ENCODE assay signal across 21 cellular contexts in genomic region chr3:132276228-132276906, GRCh38. TPM values are rescaled to one million over a fixed set of nuclear protein-coding genes. Genes with fewer than 3 reads are reported as not detected.
A peak's percentile ranks its signal among the peaks of the same experiment; 100 is the strongest.
DNase-seq lines count a peak whose midpoint lies in the region; ATAC-seq and TF ChIP-seq lines count a peak whose summit lies in the region.
"Had no signal": no experiment of that assay in that cellular context is flagged by ENCODE, and none has a peak within 500 bp of the region (broad histone marks: within the 10 kb centered on the region; RNA-seq: fewer than 3 reads in every experiment).

No MANE protein-coding gene starts in this region.

- no peaks in the 10 kb centered on the region for H3K9me3 Mint-ChIP-seq in MCF 10A (ENCODE audit: unreplicated experiment)

- no CpG with 5 or more reads among the region's 5 CpGs for WGBS in trophoblast cell (ENCODE audit: extremely low coverage, insufficient coverage, insufficient read length)

- no peaks in the 10 kb centered on the region for H3K27me3 Mint-ChIP-seq in MCF 10A (ENCODE audit: insufficient read depth, unreplicated experiment)

- in situ Hi-C loops in G401 (cut with HindIII; ENCODE audit: low sequenced_read_pairs) = no loop called here

- H3K79me1 ChIP-seq in trophoblast cell (ENCODE audit: low read length) = no peaks in the 10 kb centered on the region

- no peaks in the 10 kb centered on the region for H3K4me1 ChIP-seq in trophoblast cell (ENCODE audit: control insufficient read depth in 1 of 2, insufficient read depth in 2 of 2, low read length in 2 of 2)
- H3K4me1 ChIP-seq: BLaER1 had no signal

- peak; percentile 15 for DNase-seq in NCI-H2227 (lab: John Stamatoyannopoulos, UW; ENCODE audit: unreplicated experiment)
- DNase-seq in NCI-H2227 treated with DMSO at 0.1 percent for 48 hours (lab: John Stamatoyannopoulos, UW) = no peak
- DNase-seq in islet precursor cell = peak; percentile 65
- no peak for DNase-seq in trophoblast cell
- DNase-seq in G401 (ENCODE audit: low spot score) = no peak
- no peak for DNase-seq in MCF 10A (ENCODE audit: unreplicated experiment)
- DNase-seq: Caco-2; CD4-positive, CD25-positive, alpha-beta regulatory T cell; CD8-positive, alpha-beta T cell; DMS153; DND-41; GF-D8; H9; HFFc6 had no signal

- H2BK120ac ChIP-seq in trophoblast cell (ENCODE audit: insufficient read depth, low read length, poor library complexity) = no peak overlapping the region

- H4K91ac ChIP-seq in trophoblast cell (ENCODE audit: low read depth, low read length) = no peak overlapping the region

- no peak overlapping the region for H3K18ac ChIP-seq in trophoblast cell (ENCODE audit: low read length)

- no peak overlapping the region for H3K23ac ChIP-seq in trophoblast cell (ENCODE audit: low read length)

- no peak overlapping the region for H2AK5ac ChIP-seq in trophoblast cell (ENCODE audit: low read length)

- H3K14ac ChIP-seq in trophoblast cell (ENCODE audit: low read length) = no peak overlapping the region

- H3K27ac Mint-ChIP-seq in MCF 10A (ENCODE audit: low read depth, unreplicated experiment) = no peak overlapping the region
- H3K27ac Mint-ChIP-seq: B cell; CD4-positive, CD25-positive, alpha-beta regulatory T cell; CD8-positive, alpha-beta T cell; GM23338; H9; HFFc6 had no signal

- peak overlapping the region; percentile 7 for H4K12ac ChIP-seq in trophoblast cell (ENCODE audit: low read depth, low read length)

- no peak for TF ChIP-seq CTCF in MCF 10A (IDR thresholded peaks at IDR 0.05; ENCODE audit: unreplicated experiment)

- ATAC-seq in HG03175 (IDR thresholded peaks at IDR 0.05; ENCODE audit: unreplicated experiment) (no peak), HG03045 (IDR thresholded peaks at IDR 0.05; ENCODE audit: unreplicated experiment) (no peak)
- ATAC-seq: CD8-positive, alpha-beta T cell; GM23338 had no signal

- H2BK12ac ChIP-seq in trophoblast cell (ENCODE audit: low read length) = no peak overlapping the region

- H3K4me2 ChIP-seq in trophoblast cell (ENCODE audit: low read length) = no peak overlapping the region
- H3K4me2 ChIP-seq: BLaER1, GM23338 had no signal

- intact Hi-C loops in MCF 10A (cut with micrococcal nuclease) = no loop called here

- H3K36me3 Mint-ChIP-seq in MCF 10A (ENCODE audit: insufficient read depth, unreplicated experiment) = no peaks in the 10 kb centered on the region
- H3K36me3 Mint-ChIP-seq: CD4-positive, CD25-positive, alpha-beta regulatory T cell; CD8-positive, alpha-beta T cell had no signal

- H3K4ac ChIP-seq in trophoblast cell (ENCODE audit: low read depth, low read length) = no peak overlapping the region

- no peak overlapping the region for H4K8ac ChIP-seq in trophoblast cell (ENCODE audit: low read depth, low read length)

- H3K27ac ChIP-seq in trophoblast cell (ENCODE audit: low read depth, low read length) = peak overlapping the region; percentile 83
- H3K27ac ChIP-seq: 22Rv1, BLaER1, C4-2B had no signal

- no peaks in the 10 kb centered on the region for H3K4me1 Mint-ChIP-seq in MCF 10A (ENCODE audit: insufficient read depth, unreplicated experiment)
- H3K4me1 Mint-ChIP-seq: B cell; CD4-positive, CD25-positive, alpha-beta regulatory T cell had no signal

- no peak overlapping the region for H3K4me3 ChIP-seq in trophoblast cell (ENCODE audit: low read depth, low read length)
- H3K4me3 ChIP-seq: BLaER1, GM23338 had no signal

- H3K4me3 Mint-ChIP-seq in MCF 10A (ENCODE audit: unreplicated experiment) = no peak overlapping the region
- H3K4me3 Mint-ChIP-seq: B cell; CD4-positive, CD25-positive, alpha-beta regulatory T cell; CD8-positive, alpha-beta T cell; GM23338; H9; HFFc6 had no signal

- CTCF ChIA-PET in MCF 10A (lab: Yijun Ruan, JAX) = interaction anchor here (0.9 kb wide), 1 partner anchor 10 kb away, joined by 4 read pairs; no protein-coding TSS in a partner anchor

- H2BK5ac ChIP-seq in trophoblast cell (ENCODE audit: low read depth, low read length, poor library complexity) = no peak overlapping the region

- H2AFZ ChIP-seq in trophoblast cell (ENCODE audit: insufficient read depth, low read length, poor library complexity) = no peak overlapping the region
- H2AFZ ChIP-seq: GM23338 had no signal

- POLR2A ChIA-PET in MCF 10A (lab: Yijun Ruan, JAX) = no interaction called here

- H3K9ac ChIP-seq in trophoblast cell (ENCODE audit: low read length) = no peak overlapping the region
- H3K9ac ChIP-seq: BLaER1 had no signal

- no peaks in the 10 kb centered on the region for H3K27me3 ChIP-seq in trophoblast cell (ENCODE audit: insufficient read depth, low read length)
- H3K27me3 ChIP-seq: BLaER1 had no signal

- H3K79me2 ChIP-seq in trophoblast cell (ENCODE audit: control insufficient read depth, insufficient read depth, low read length, poor library complexity) = no peaks in the 10 kb centered on the region

- no peaks in the 10 kb centered on the region for H3K36me3 ChIP-seq in trophoblast cell (ENCODE audit: control insufficient read depth in 1 of 2, insufficient read depth in 2 of 2, low read length in 2 of 2)
- H3K36me3 ChIP-seq: BLaER1 had no signal

- BruUV-seq in MCF 10A (replicated peaks; lab: Mats Ljungman, UMichigan) = no TSS peak

- peaks cover 2% of the 10 kb centered on the region for H3K9me3 ChIP-seq in trophoblast cell (ENCODE audit: insufficient read depth, low read depth, low read length)

RNA-seq across cellular contexts. Expression of gene ACP3, which starts 40.8 kb away (rescaled TPM):
- polyA plus RNA-seq in trophoblast cell (2013) = 20.2 and 23.0 TPM in 2 replicates
- total RNA-seq in G401 (2014; rRNA removed; shearing (Covaris generic)) = not detected in 2 replicates
- not detected in 2 replicates for total RNA-seq in MCF 10A (2022)
- total RNA-seq: CD4-positive, CD25-positive, alpha-beta regulatory T cell; CD8-positive, alpha-beta T cell; HFFc6 had no signal
- polyA plus RNA-seq: CD4-positive, CD25-positive, alpha-beta regulatory T cell had no signal

Comparison
In these comparisons a context has a peak if more than half of its experiments do, and no peak if none do; other contexts are left out.
1. DNase-seq: peak in NCI-H2227 (single experiment) and islet precursor cell (single experiment); none in NCI-H2227 treated with DMSO at 0.1 percent for 48 hours (single experiment), trophoblast cell (0 of 2), G401 (single experiment) and MCF 10A (single experiment).